8 cellular contexts compared by ENCODE assay signal in the genomic region with DNA sequence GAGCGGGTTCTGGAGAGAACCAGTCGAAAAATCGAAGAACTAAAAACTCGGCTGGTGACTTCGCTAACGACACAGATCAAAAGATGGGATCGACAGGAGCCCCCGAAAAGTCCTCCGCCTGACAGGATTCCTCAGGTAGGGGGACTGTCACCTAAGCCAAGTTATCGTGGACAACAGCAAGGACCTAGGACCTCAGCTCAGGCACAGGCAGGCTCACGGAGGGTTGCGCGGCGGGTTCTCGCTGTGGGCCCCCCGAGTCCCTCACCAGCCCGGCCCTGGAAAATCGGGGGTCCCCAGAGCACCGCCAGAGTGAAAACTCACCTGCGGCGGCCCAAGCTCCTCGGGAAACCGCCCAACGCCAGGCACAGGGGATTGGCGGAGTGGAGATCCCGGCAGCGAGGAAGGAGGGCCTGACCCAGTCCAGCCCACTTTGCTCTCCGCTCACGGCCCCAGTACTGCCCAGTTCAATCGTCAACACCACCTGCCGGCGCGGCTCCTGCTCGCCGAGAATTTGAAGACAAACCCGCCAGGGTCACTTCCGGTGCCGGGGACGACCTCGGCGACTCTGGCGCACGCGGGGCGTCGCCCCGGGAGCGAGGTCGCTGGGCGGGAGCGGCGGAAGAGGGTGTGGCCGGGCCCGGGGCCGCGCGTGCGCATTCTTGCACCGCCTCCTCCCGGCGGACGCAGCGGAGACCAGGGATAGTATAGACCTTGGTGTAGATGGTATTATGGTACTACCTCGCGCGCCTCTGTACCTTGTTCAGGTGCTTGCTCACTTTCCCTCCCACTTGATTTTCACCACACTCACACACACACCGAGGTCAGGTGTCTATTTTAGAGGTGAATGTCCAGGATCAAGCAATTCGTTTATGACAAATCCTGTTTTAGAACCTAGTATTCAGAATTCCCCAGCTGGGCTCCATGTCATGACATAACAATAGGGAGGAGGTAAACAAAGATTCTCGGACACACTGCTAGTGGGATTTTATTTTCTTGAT. TPM values are rescaled to one million over a fixed set of nuclear protein-coding genes. Genes with fewer than 3 reads are reported as not detected.
DNase-seq lines count a peak whose midpoint lies in the region; ATAC-seq and TF ChIP-seq lines count a peak whose summit lies in the region.

A gene (minus strand): TSS at position 567 of the 998 bp plus-strand sequence. CDS start 10,167 bp downstream, outside the sequence.

- intact Hi-C loops in esophagus muscularis mucosa (cut with DNase I) = no loop called here

- DNase-seq in DMS79 (lab: John Stamatoyannopoulos, UW) = peak; percentile 88
- DNase-seq in KG1 (lab: John Stamatoyannopoulos, UW) = peak; percentile 66
- DNase-seq in activated T-cell treated with anti-CD3 and anti-CD28 coated beads, Interleukin-2, amount 50 U/mL, for 48 hours = peak; percentile 92 to 95
- DNase-seq in esophagus muscularis mucosa (ENCODE audit: extremely low spot score) = peak; percentile 93
- peak; percentile 71 for DNase-seq in stimulated activated CD8-positive, alpha-beta memory T cell treated with anti-CD3 and anti-CD28 coated beads, Interleukin-7, amount 100 ng/mL, for 24 hours (ENCODE audit: low read depth)

- no peaks in the 10 kb centered on the region for H3K9me3 ChIP-seq in esophagus muscularis mucosa
- no peaks in the 10 kb centered on the region for H3K9me3 ChIP-seq in muscle layer of duodenum (ENCODE audit: control insufficient read depth in 1 of 2, low read length in 2 of 2)

- H3K4me3 ChIP-seq in esophagus muscularis mucosa (peak within 1 kb of the TSS; percentile 78 to 93 (median 84)), muscle layer of duodenum (ENCODE audit: low read depth in 1 of 2, low read length in 2 of 2) (peak within 1 kb of the TSS; percentile 90 to 93)

- WGBS in esophagus muscularis mucosa = under 1% methylated on average over 58 of the region's 69 CpGs

- peak in 1 of 3 experiments; percentile 4 for TF ChIP-seq CTCF in esophagus muscularis mucosa (IDR thresholded peaks at IDR 0.05)

- H3K27ac ChIP-seq in esophagus muscularis mucosa (replicated peaks in 1 of 4) (peak within 1 kb of the TSS; percentile 80 to 87 (median 83)), muscle layer of duodenum (ENCODE audit: low read length) (peak within 1 kb of the TSS; percentile 69)

- H3K36me3 ChIP-seq in esophagus muscularis mucosa (no peaks in the 10 kb centered on the region), muscle layer of duodenum (ENCODE audit: control insufficient read depth in 1 of 2, insufficient read depth in 2 of 2, low read length in 2 of 2) (no peaks in the 10 kb centered on the region)

- no peak for TF ChIP-seq EP300 in esophagus muscularis mucosa (IDR thresholded peaks at IDR 0.05)

- H3K27me3 ChIP-seq in esophagus muscularis mucosa (no peaks in the 10 kb centered on the region), muscle layer of duodenum (ENCODE audit: low read depth, low read length) (no peaks in the 10 kb centered on the region)

- H3K4me1 ChIP-seq in esophagus muscularis mucosa = peaks cover 5 to 28% (median 22%) of the 10 kb centered on the region in 4 donors
- peaks cover 0 to 4% of the 10 kb centered on the region in 2 donors for H3K4me1 ChIP-seq in muscle layer of duodenum (ENCODE audit: control insufficient read depth in 1 of 2, insufficient read depth in 2 of 2, low read length in 2 of 2)

- ATAC-seq in GM21737 (IDR thresholded peaks at IDR 0.05; ENCODE audit: unreplicated experiment) = peak; percentile 94

- peak; percentile 27 for TF ChIP-seq POLR2A in esophagus muscularis mucosa (IDR thresholded peaks at IDR 0.05; ENCODE audit: low read depth)

TF ChIP-seq in PFSK-1, 5 proteins besides CTCF, POLR2A, EP300 and RAD21:
- TF ChIP-seq FOXP2 (optimal IDR thresholded peaks at IDR 0.05; ENCODE audit: borderline replicate concordance, extremely low read depth, extremely low read length, insufficient read depth) (no peak), POLR2AphosphoS5 (IDR thresholded peaks at IDR 0.05; ENCODE audit: low read depth, low read length) (peak; percentile 92), TAF1 (IDR thresholded peaks at IDR 0.05; ENCODE audit: borderline replicate concordance, insufficient read depth, low read length) (0 out of 2 replicates have a peak, but pooled peaks have one; percentile 69), SIN3A (IDR thresholded peaks at IDR 0.05; ENCODE audit: borderline replicate concordance, insufficient read depth, low read length) (0 out of 2 replicates have a peak, but pooled peaks have one; percentile 57)
- TF ChIP-seq, protein P1, sequence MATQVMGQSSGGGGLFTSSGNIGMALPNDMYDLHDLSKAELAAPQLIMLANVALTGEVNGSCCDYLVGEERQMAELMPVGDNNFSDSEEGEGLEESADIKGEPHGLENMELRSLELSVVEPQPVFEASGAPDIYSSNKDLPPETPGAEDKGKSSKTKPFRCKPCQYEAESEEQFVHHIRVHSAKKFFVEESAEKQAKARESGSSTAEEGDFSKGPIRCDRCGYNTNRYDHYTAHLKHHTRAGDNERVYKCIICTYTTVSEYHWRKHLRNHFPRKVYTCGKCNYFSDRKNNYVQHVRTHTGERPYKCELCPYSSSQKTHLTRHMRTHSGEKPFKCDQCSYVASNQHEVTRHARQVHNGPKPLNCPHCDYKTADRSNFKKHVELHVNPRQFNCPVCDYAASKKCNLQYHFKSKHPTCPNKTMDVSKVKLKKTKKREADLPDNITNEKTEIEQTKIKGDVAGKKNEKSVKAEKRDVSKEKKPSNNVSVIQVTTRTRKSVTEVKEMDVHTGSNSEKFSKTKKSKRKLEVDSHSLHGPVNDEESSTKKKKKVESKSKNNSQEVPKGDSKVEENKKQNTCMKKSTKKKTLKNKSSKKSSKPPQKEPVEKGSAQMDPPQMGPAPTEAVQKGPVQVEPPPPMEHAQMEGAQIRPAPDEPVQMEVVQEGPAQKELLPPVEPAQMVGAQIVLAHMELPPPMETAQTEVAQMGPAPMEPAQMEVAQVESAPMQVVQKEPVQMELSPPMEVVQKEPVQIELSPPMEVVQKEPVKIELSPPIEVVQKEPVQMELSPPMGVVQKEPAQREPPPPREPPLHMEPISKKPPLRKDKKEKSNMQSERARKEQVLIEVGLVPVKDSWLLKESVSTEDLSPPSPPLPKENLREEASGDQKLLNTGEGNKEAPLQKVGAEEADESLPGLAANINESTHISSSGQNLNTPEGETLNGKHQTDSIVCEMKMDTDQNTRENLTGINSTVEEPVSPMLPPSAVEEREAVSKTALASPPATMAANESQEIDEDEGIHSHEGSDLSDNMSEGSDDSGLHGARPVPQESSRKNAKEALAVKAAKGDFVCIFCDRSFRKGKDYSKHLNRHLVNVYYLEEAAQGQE (IDR thresholded peaks at IDR 0.05; ENCODE audit: insufficient read depth in 1 of 2, low read depth in 2 of 2, low read length in 2 of 2) = peak in 1 of 2 experiments; percentile 24; a peak in 1 of 4 replicates

RNA-seq across cellular contexts. Expression of the gene that starts here (rescaled TPM):
- polyA plus RNA-seq in PFSK-1 (2012; ENCODE audit: insufficient read length, low read depth) = 22.0 TPM
- total RNA-seq in esophagus muscularis mucosa = 10 to 100 TPM; 15.8 to 24.5 (median 20.2) TPM

Comparison
In these comparisons a context has a peak if more than half of its experiments do, and no peak if none do; other contexts are left out.
1. Peak in every context shown above with its lines: DNase-seq, ATAC-seq, H3K4me3 ChIP-seq and H3K27ac ChIP-seq.